In the genomic region with DNA sequence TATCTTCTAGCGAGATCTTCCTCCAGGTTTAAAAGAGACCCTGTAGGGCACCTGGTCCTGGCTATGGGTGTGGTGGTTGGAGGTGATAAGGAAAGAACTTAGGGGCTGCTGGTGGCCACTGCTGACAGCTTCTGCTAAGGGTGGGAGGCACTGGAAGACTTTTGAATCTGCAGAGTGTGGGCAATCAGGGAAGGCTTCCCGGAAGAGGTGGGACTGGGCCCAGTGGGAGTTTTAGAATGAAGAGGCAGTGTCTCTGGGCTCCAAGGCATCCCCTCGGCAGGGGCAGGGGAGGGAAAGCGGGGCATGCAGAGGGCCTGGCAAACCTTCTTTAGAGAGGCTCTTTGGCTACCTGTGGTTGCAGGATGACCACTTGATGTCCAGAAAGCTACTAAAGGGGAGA, we compare ENCODE assay signal across 1 cellular context.
TF ChIP-seq lines count a peak whose summit lies in the region.

No MANE protein-coding gene starts in this region.

TF ChIP-seq in GM23338, 12 proteins besides CTCF, POLR2A, EP300 and RAD21 (continued from another document):
- TF ChIP-seq EZH2phosphoT487 (IDR thresholded peaks at IDR 0.05; ENCODE audit: unreplicated experiment) (no peak), CREB1 (CRISPR knock-in tag; IDR thresholded peaks at IDR 0.05; ENCODE audit: low read depth) (no peak), ZNF331 (CRISPR knock-in tag; IDR thresholded peaks at IDR 0.05; ENCODE audit: low read depth) (no peak), STAT1 (IDR thresholded peaks at IDR 0.05; ENCODE audit: unreplicated experiment) (no peak)
- TF ChIP-seq, protein P1, sequence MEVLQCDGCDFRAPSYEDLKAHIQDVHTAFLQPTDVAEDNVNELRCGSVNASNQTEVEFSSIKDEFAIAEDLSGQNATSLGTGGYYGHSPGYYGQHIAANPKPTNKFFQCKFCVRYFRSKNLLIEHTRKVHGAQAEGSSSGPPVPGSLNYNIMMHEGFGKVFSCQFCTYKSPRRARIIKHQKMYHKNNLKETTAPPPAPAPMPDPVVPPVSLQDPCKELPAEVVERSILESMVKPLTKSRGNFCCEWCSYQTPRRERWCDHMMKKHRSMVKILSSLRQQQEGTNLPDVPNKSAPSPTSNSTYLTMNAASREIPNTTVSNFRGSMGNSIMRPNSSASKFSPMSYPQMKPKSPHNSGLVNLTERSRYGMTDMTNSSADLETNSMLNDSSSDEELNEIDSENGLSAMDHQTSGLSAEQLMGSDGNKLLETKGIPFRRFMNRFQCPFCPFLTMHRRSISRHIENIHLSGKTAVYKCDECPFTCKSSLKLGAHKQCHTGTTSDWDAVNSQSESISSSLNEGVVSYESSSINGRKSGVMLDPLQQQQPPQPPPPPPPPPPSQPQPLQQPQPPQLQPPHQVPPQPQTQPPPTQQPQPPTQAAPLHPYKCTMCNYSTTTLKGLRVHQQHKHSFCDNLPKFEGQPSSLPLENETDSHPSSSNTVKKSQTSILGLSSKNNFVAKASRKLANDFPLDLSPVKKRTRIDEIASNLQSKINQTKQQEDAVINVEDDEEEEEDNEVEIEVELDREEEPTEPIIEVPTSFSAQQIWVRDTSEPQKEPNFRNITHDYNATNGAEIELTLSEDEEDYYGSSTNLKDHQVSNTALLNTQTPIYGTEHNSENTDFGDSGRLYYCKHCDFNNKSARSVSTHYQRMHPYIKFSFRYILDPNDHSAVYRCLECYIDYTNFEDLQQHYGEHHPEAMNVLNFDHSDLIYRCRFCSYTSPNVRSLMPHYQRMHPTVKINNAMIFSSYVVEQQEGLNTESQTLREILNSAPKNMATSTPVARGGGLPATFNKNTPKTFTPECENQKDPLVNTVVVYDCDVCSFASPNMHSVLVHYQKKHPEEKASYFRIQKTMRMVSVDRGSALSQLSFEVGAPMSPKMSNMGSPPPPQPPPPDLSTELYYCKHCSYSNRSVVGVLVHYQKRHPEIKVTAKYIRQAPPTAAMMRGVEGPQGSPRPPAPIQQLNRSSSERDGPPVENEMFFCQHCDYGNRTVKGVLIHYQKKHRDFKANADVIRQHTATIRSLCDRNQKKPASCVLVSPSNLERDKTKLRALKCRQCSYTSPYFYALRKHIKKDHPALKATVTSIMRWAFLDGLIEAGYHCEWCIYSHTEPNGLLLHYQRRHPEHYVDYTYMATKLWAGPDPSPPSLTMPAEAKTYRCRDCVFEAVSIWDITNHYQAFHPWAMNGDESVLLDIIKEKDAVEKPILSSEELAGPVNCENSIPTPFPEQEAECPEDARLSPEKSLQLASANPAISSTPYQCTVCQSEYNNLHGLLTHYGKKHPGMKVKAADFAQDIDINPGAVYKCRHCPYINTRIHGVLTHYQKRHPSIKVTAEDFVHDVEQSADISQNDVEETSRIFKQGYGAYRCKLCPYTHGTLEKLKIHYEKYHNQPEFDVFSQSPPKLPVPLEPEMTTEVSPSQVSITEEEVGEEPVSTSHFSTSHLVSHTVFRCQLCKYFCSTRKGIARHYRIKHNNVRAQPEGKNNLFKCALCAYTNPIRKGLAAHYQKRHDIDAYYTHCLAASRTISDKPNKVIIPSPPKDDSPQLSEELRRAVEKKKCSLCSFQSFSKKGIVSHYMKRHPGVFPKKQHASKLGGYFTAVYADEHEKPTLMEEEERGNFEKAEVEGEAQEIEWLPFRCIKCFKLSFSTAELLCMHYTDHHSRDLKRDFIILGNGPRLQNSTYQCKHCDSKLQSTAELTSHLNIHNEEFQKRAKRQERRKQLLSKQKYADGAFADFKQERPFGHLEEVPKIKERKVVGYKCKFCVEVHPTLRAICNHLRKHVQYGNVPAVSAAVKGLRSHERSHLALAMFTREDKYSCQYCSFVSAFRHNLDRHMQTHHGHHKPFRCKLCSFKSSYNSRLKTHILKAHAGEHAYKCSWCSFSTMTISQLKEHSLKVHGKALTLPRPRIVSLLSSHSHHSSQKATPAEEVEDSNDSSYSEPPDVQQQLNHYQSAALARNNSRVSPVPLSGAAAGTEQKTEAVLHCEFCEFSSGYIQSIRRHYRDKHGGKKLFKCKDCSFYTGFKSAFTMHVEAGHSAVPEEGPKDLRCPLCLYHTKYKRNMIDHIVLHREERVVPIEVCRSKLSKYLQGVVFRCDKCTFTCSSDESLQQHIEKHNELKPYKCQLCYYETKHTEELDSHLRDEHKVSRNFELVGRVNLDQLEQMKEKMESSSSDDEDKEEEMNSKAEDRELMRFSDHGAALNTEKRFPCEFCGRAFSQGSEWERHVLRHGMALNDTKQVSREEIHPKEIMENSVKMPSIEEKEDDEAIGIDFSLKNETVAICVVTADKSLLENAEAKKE (CRISPR knock-in tag; IDR thresholded peaks at IDR 0.05): no peak
- TF ChIP-seq, protein P2, sequence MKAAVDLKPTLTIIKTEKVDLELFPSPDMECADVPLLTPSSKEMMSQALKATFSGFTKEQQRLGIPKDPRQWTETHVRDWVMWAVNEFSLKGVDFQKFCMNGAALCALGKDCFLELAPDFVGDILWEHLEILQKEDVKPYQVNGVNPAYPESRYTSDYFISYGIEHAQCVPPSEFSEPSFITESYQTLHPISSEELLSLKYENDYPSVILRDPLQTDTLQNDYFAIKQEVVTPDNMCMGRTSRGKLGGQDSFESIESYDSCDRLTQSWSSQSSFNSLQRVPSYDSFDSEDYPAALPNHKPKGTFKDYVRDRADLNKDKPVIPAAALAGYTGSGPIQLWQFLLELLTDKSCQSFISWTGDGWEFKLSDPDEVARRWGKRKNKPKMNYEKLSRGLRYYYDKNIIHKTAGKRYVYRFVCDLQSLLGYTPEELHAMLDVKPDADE (IDR thresholded peaks at IDR 0.05): no peak
